23 cellular contexts compared by ENCODE assay signal in the genomic region with DNA sequence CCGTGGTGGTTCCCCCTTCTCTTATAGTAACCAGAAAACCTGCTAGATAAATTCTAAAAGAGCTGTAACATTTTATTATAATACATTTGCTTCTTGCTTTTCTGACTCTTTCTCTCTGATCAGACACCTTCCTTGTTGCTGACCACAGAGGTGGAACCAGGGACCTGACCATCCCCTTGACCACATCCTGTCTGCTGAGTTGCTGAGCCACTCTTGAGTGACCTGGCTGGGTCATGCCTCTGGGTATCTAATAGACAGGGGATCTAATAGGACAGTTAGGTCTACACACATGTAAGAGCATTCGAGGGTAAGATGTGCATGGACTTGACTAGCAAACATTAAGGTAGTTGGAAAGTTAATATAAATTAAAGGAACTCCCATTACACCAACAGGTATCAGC. TPM values are rescaled to one million over a fixed set of nuclear protein-coding genes. Genes with fewer than 3 reads are reported as not detected.
A peak's percentile ranks its signal among the peaks of the same experiment; 100 is the strongest.
DNase-seq lines count a peak whose midpoint lies in the region; ATAC-seq and TF ChIP-seq lines count a peak whose summit lies in the region.
"Had no signal": no experiment of that assay in that cellular context is flagged by ENCODE, and none has a peak within 500 bp of the region (broad histone marks: within the 10 kb centered on the region; RNA-seq: fewer than 3 reads in every experiment).

No MANE protein-coding gene starts in this region.

- H3K4me3 ChIP-seq in neuronal stem cell (ENCODE audit: low read length in 2 of 2) (no peak overlapping the region), ascending aorta (no peak overlapping the region)
- H3K4me3 ChIP-seq: esophagus squamous epithelium, right atrium auricular region, thyroid gland had no signal

- H2BK5ac ChIP-seq in neuronal stem cell (ENCODE audit: low read length) = no peak overlapping the region

- no peak overlapping the region for H3K4ac ChIP-seq in neuronal stem cell (ENCODE audit: low read length)

- H2AK5ac ChIP-seq in neuronal stem cell (ENCODE audit: low read depth, low read length) = no peak overlapping the region

- H3K9me3 ChIP-seq in neuronal stem cell (replicated peaks in 1 of 2; ENCODE audit: control insufficient read depth in 2 of 2, insufficient read depth in 1 of 2, low read depth in 1 of 2, low read length in 2 of 2) = peaks cover 9 to 10% of the 10 kb centered on the region in 2 donors
- no peaks in the 10 kb centered on the region for H3K9me3 ChIP-seq in ascending aorta
- H3K9me3 ChIP-seq: thyroid gland had no signal

- H3K9ac ChIP-seq in neuronal stem cell (ENCODE audit: low read depth, low read length, poor library complexity) = no peak overlapping the region

- H3K27me3 ChIP-seq in neuronal stem cell (ENCODE audit: control insufficient read depth in 3 of 3, insufficient read depth in 3 of 3, low read depth in 1 of 3, low read length in 3 of 3) = no peaks in the 10 kb centered on the region
- no peaks in the 10 kb centered on the region for H3K27me3 ChIP-seq in ascending aorta
- H3K27me3 ChIP-seq: right atrium auricular region, thyroid gland had no signal

- H2BK12ac ChIP-seq in neuronal stem cell (ENCODE audit: low read length) = no peak overlapping the region

- H3K79me1 ChIP-seq in neuronal stem cell (ENCODE audit: low read depth, low read length) = no peaks in the 10 kb centered on the region

- no peak overlapping the region for H2AFZ ChIP-seq in neuronal stem cell (ENCODE audit: low read length)

- H3K27ac ChIP-seq in neuronal stem cell (replicated peaks; ENCODE audit: low read length) (no peak overlapping the region), ascending aorta (no peak overlapping the region)
- H3K27ac ChIP-seq: esophagus squamous epithelium, right atrium auricular region, thyroid gland had no signal

- no peak overlapping the region for H4K91ac ChIP-seq in neuronal stem cell (ENCODE audit: low read depth, low read length, poor library complexity)

- no peak for TF ChIP-seq CTCF in ascending aorta (IDR thresholded peaks at IDR 0.05)

- H2BK15ac ChIP-seq in neuronal stem cell (ENCODE audit: low read length) = no peak overlapping the region

- no peak overlapping the region for H3K14ac ChIP-seq in neuronal stem cell (ENCODE audit: low read length)

- no peaks in the 10 kb centered on the region for H3K4me1 ChIP-seq in neuronal stem cell (ENCODE audit: control insufficient read depth in 2 of 2, insufficient read depth in 1 of 2, low read depth in 1 of 2, low read length in 2 of 2)
- no peaks in the 10 kb centered on the region for H3K4me1 ChIP-seq in ascending aorta
- H3K4me1 ChIP-seq: esophagus squamous epithelium, right atrium auricular region, thyroid gland had no signal

- peak; percentile 26 for DNase-seq in RPMI7951 (ENCODE audit: low read depth)
- DNase-seq in neuronal stem cell (ENCODE audit: low spot score) = no peak
- no peak for DNase-seq in mucosa of gallbladder (ENCODE audit: low spot score)
- no peak for DNase-seq in ascending aorta (ENCODE audit: low spot score in 2 of 2)
- DNase-seq: activated CD4-positive, alpha-beta T cell treated with anti-CD3 and anti-CD28 coated beads, Interleukin-2, amount 10 ng/mL, durations not matched to agents 24 days and 14 days; activated CD8-positive, alpha-beta memory T cell treated with anti-CD3 and anti-CD28 coated beads, Interleukin-2, amount 50 U/mL, for 4 hours; activated gamma-delta T cell treated with Interleukin-2 at 50 U/mL for 16 hours; amniotic stem cell; effector CD4-positive, alpha-beta T cell; esophagus squamous epithelium; KG1; NCI-H1092; NCI-H2081 treated with DMSO at 0.1 percent for 48 hours; NCI-H510A treated with DMSO at 0.1 percent for 48 hours; nucleus accumbens; stimulated activated naive B cell treated with anti-CD40 and anti-IgM and Interleukin-4, amounts not matched to agents 10 μg/mL and 1 μg/mL and 100 μg/mL, for 72 hours; thyroid gland had no signal

- H3K18ac ChIP-seq in neuronal stem cell (ENCODE audit: low read length) = no peak overlapping the region

- H3K23ac ChIP-seq in neuronal stem cell (ENCODE audit: low read depth, low read length, poor library complexity) = no peak overlapping the region

- no peaks in the 10 kb centered on the region for H3K36me3 ChIP-seq in neuronal stem cell (replicated peaks in 1 of 2; ENCODE audit: control insufficient read depth in 2 of 2, insufficient read depth in 2 of 2, low read length in 2 of 2)
- no peaks in the 10 kb centered on the region for H3K36me3 ChIP-seq in ascending aorta
- H3K36me3 ChIP-seq: esophagus squamous epithelium, right atrium auricular region, thyroid gland had no signal

- no peak overlapping the region for H4K8ac ChIP-seq in neuronal stem cell (ENCODE audit: low read depth, low read length)

- WGBS in neuronal stem cell (ENCODE audit: extremely low coverage in 2 of 2, insufficient read length in 2 of 2, insufficient replicate concordance in 1 of 2), 2 donors = no CpG with 5 or more reads among the region's 2 CpGs

- H2BK120ac ChIP-seq in neuronal stem cell (ENCODE audit: low read depth, low read length) = no peak overlapping the region

- intact Hi-C loops in ascending aorta (cut with DNase I) = no loop called here

- no peak overlapping the region for H3K4me2 ChIP-seq in neuronal stem cell (ENCODE audit: insufficient read depth, low read length, poor library complexity, severe bottlenecking)

- ATAC-seq in GM18511 (IDR thresholded peaks at IDR 0.05; ENCODE audit: unreplicated experiment) (peak; percentile 93), GM19463 (IDR thresholded peaks at IDR 0.05; ENCODE audit: unreplicated experiment) (peak; percentile 78), HG03175 (IDR thresholded peaks at IDR 0.05; ENCODE audit: unreplicated experiment) (peak; percentile 92), HG02763 (IDR thresholded peaks at IDR 0.05; ENCODE audit: unreplicated experiment) (no peak)
- ATAC-seq: Right ventricle myocardium inferior had no signal

RNA-seq across cellular contexts. Expression of a gene that starts 22.8 kb away (rescaled TPM):
- 11.9 and 19.7 TPM in 2 replicates for total RNA-seq in RPMI7951 (2014; rRNA removed; shearing (Covaris generic))
- polyA plus RNA-seq in neuronal stem cell (2013, experiment 1 of 2) = 44.2 TPM
- polyA plus RNA-seq in neuronal stem cell (2013, experiment 2 of 2) = 43.4 TPM
- 5.6 TPM for total RNA-seq in mucosa of gallbladder
- not detected for total RNA-seq in ascending aorta
